Comparison of ENCODE assay signal across 2 cellular contexts in genomic region chr17:31788571-31788946, GRCh38.
TF ChIP-seq lines count a peak whose summit lies in the region.

No MANE protein-coding gene starts in this region.

TF ChIP-seq in A549, 52 proteins besides CTCF, POLR2A, EP300 and RAD21 (continued from another document):
- TF ChIP-seq REST (IDR thresholded peaks at IDR 0.05): no peak
- TF ChIP-seq EHMT2 (IDR thresholded peaks at IDR 0.05; ENCODE audit: low read depth): no peak
- no peak for TF ChIP-seq CEBPB (IDR thresholded peaks at IDR 0.05)
- no peak for TF ChIP-seq NFE2L2 (conservative IDR thresholded peaks at IDR 0.05; ENCODE audit: low read length)
- no peak for TF ChIP-seq USF2 (IDR thresholded peaks at IDR 0.05)
- TF ChIP-seq FOSL2 (IDR thresholded peaks at IDR 0.05): no peak
- TF ChIP-seq FOSL2 (CRISPR knock-in tag; IDR thresholded peaks at IDR 0.05): no peak
- TF ChIP-seq CBX2 (IDR thresholded peaks at IDR 0.05; ENCODE audit: borderline replicate concordance, low read depth): no peak
- TF ChIP-seq TP53 (CRISPR knock-in tag; IDR thresholded peaks at IDR 0.05): no peak
- TF ChIP-seq ESRRA (IDR thresholded peaks at IDR 0.05; ENCODE audit: borderline replicate concordance, low read length): no peak
- no peak for TF ChIP-seq ZC3H11A (IDR thresholded peaks at IDR 0.05)
- no peak for TF ChIP-seq HOXB5 (CRISPR knock-in tag; IDR thresholded peaks at IDR 0.05)
- TF ChIP-seq HOXA7 (CRISPR knock-in tag; IDR thresholded peaks at IDR 0.05): no peak
- TF ChIP-seq POLR2AphosphoS2 (conservative IDR thresholded peaks at IDR 0.05; ENCODE audit: low read length): no peak

TF ChIP-seq in IMR-90, 13 proteins besides CTCF, POLR2A, EP300 and RAD21 (continued from another document):
- TF ChIP-seq USF2 (IDR thresholded peaks at IDR 0.05; ENCODE audit: low read depth, low read length) (no peak), CEBPB (IDR thresholded peaks at IDR 0.05; ENCODE audit: low read depth, low read length) (no peak), RFX5 (IDR thresholded peaks at IDR 0.05; ENCODE audit: low read depth, low read length) (no peak), RCOR1 (IDR thresholded peaks at IDR 0.05; ENCODE audit: insufficient replicate concordance, low read length) (no peak)
